ENCODE assay signal across 8 cellular contexts in the genomic region with DNA sequence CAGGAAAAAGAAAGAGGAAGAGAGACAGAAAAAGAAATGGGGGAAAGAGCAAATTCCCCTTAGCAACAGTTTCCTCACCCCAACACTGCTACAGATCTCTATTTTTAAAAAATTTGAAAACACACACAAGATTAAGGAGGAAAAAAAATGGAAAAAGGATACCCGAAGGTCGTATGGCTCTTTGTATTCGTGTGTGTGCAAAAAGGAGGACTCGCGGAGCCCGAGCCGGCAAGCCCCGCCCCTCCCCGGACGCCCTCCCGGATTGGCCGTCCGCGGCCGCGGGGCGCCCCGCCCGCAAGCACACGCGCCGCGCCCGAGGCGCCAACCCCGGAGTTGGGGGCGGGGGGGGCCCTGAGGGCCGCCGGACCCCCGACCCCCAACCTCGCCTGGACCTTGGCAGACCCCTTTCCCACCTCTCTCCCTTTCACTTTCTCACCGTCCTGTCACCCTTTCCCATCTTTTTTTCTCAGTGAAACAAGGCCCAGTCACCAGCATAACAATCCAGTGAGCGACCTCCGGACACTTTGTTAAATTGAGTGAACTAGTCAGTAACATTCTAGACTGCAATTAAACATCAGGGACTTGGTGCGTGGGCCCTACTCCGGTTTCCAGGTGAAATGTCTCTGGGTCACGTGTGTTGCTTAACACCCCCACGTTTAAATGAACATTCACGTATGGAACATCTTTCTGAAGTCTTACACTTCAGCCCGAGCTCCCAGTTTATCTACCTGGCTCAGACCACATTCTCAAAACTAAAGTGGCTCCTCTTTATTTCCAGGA. TPM values are rescaled to one million over a fixed set of nuclear protein-coding genes. Genes with fewer than 3 reads are reported as not detected.
DNase-seq lines count a peak whose midpoint lies in the region; ATAC-seq and TF ChIP-seq lines count a peak whose summit lies in the region.

A gene with protein sequence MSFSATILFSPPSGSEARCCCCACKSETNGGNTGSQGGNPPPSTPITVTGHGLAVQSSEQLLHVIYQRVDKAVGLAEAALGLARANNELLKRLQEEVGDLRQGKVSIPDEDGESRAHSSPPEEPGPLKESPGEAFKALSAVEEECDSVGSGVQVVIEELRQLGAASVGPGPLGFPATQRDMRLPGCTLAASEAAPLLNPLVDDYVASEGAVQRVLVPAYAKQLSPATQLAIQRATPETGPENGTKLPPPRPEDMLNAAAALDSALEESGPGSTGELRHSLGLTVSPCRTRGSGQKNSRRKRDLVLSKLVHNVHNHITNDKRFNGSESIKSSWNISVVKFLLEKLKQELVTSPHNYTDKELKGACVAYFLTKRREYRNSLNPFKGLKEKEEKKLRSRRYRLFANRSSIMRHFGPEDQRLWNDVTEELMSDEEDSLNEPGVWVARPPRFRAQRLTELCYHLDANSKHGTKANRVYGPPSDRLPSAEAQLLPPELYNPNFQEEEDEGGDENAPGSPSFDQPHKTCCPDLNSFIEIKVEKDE (minus strand): TSS at position 205 of the 780 bp plus-strand sequence. CDS start 11,120 bp downstream, outside the sequence.

- H3K9ac ChIP-seq in Loucy (ENCODE audit: low read depth, low read length, poor library complexity, severe bottlenecking) = peak within 1 kb of the TSS; percentile 85

- H3K27ac ChIP-seq in gastroesophageal sphincter (peak within 1 kb of the TSS; percentile 72 to 90 (median 84)), neutrophil (peak within 1 kb of the TSS; percentile 85)

- peak within 1 kb of the TSS; percentile 92 for H2AFZ ChIP-seq in Loucy (ENCODE audit: low read length)

- DNase-seq in 8988T = peak; percentile 48
- peak; percentile 66 for DNase-seq in SK-MEL-5 (ENCODE audit: low read depth, low spot score)
- DNase-seq in activated naive CD4-positive, alpha-beta T cell (lab: John Stamatoyannopoulos, UW) = peak; percentile 26 to 77 (median 44)

- H3K79me2 ChIP-seq in Loucy (ENCODE audit: insufficient read depth, low read length) = peaks cover 36% of the 10 kb centered on the region

- no peaks in the 10 kb centered on the region for H3K9me3 ChIP-seq in Loucy (ENCODE audit: insufficient read depth, low read depth, low read length)
- H3K9me3 ChIP-seq in gastroesophageal sphincter = no peaks in the 10 kb centered on the region
- H3K9me3 ChIP-seq in neutrophil = no peaks in the 10 kb centered on the region

- peak; percentile 48 for ATAC-seq in gastroesophageal sphincter

- WGBS in gastroesophageal sphincter (ENCODE audit: low coverage in 1 of 2), 2 donors = 3 to 4% methylated on average over 26 to 32 of the region's 40 CpGs

- H3K4me1 ChIP-seq in Loucy (ENCODE audit: insufficient read depth, low read length, poor library complexity, severe bottlenecking) = peaks cover 42% of the 10 kb centered on the region
- peaks cover 0 to 26% (median 6%) of the 10 kb centered on the region in 3 donors for H3K4me1 ChIP-seq in gastroesophageal sphincter
- H3K4me1 ChIP-seq in neutrophil (ENCODE audit: control insufficient read depth in 1 of 2, insufficient read depth in 1 of 2, low read depth in 1 of 2, low read length in 1 of 2) = peaks cover 29 to 35% of the 10 kb centered on the region in 2 experiments

- H3K36me3 ChIP-seq in Loucy (ENCODE audit: insufficient read depth, low read length) (no peaks in the 10 kb centered on the region), gastroesophageal sphincter (no peaks in the 10 kb centered on the region), neutrophil (no peaks in the 10 kb centered on the region)

- peak within 1 kb of the TSS; percentile 96 for H3K4me3 ChIP-seq in Loucy (ENCODE audit: low read length, poor library complexity, severe bottlenecking)
- H3K4me3 ChIP-seq in gastroesophageal sphincter = peak within 1 kb of the TSS; percentile 56 to 58
- peak within 1 kb of the TSS; percentile 70 to 90 for H3K4me3 ChIP-seq in neutrophil (ENCODE audit: low read depth in 1 of 2, low read length in 1 of 2)

- peak within 1 kb of the TSS; percentile 82 for H3K4me2 ChIP-seq in Loucy (ENCODE audit: low read depth, low read length, poor library complexity, severe bottlenecking)

- TF ChIP-seq CTCF in Loucy (conservative IDR thresholded peaks at IDR 0.05; ENCODE audit: low read length) (no peak), gastroesophageal sphincter (IDR thresholded peaks at IDR 0.05) (no peak), neutrophil (IDR thresholded peaks at IDR 0.05) (no peak), subcutaneous adipose tissue (IDR thresholded peaks at IDR 0.05; ENCODE audit: low read depth) (no peak)

- H3K9me2 ChIP-seq in Loucy (replicated peaks; ENCODE audit: low read depth, low read length) = no peaks in the 10 kb centered on the region

- in situ Hi-C loops in GM18951 (cut with MboI; ENCODE audit: low sequenced_read_pairs, unreplicated experiment) (no loop called here), SK-MEL-5 (cut with HindIII; ENCODE audit: low pct_unique_long_range_greater_than_20kb, low sequenced_read_pairs) (no loop called here)

- H4K20me1 ChIP-seq in Loucy (ENCODE audit: insufficient read depth, low read length, poor library complexity, severe bottlenecking) = no peaks in the 10 kb centered on the region

- TF ChIP-seq POLR2A in GM18951 (IDR thresholded peaks at IDR 0.05; ENCODE audit: extremely low read depth, insufficient read depth, insufficient read length) (peak; percentile 71), gastroesophageal sphincter (IDR thresholded peaks at IDR 0.05) (no peak)

- no peak for TF ChIP-seq EP300 in gastroesophageal sphincter (IDR thresholded peaks at IDR 0.05)

- H3K27me3 ChIP-seq in Loucy (ENCODE audit: insufficient read depth, low read length, poor library complexity, severe bottlenecking) = no peaks in the 10 kb centered on the region
- H3K27me3 ChIP-seq in gastroesophageal sphincter = no peaks in the 10 kb centered on the region
- H3K27me3 ChIP-seq in neutrophil = no peaks in the 10 kb centered on the region

- peaks cover 7% of the 10 kb centered on the region for H3F3A ChIP-seq in Loucy (ENCODE audit: low read depth)

RNA-seq across cellular contexts. Expression of the gene that starts here (rescaled TPM):
- 8.2 and 11.6 TPM in 2 replicates for total RNA-seq in SK-MEL-5 (2014; rRNA removed; shearing (Covaris generic))
- polyA plus RNA-seq in SK-MEL-5 (2015; cell fraction: cytosol; rRNA removed) = 10.2 and 10.4 TPM in 2 replicates
- 21.3 and 32.8 TPM in 2 replicates for polyA plus RNA-seq in SK-MEL-5 (2015; cell fraction: nucleus; rRNA removed)
- total RNA-seq in gastroesophageal sphincter (10 to 100 TPM in 3 of 4 donors, 1 to 10 TPM in 1; 8.4 to 16.0 (median 13.2) TPM), subcutaneous adipose tissue (10 to 100 TPM in 3 of 4 donors, 1 to 10 TPM in 1; 6.8 to 13.9 (median 12.3) TPM)

Comparison
In these comparisons a context has a peak if more than half of its experiments do, and no peak if none do; other contexts are left out.
1. Peak in every context shown above with its lines: DNase-seq, ATAC-seq, H3K4me3 ChIP-seq and H3K27ac ChIP-seq.